In the genomic region with DNA sequence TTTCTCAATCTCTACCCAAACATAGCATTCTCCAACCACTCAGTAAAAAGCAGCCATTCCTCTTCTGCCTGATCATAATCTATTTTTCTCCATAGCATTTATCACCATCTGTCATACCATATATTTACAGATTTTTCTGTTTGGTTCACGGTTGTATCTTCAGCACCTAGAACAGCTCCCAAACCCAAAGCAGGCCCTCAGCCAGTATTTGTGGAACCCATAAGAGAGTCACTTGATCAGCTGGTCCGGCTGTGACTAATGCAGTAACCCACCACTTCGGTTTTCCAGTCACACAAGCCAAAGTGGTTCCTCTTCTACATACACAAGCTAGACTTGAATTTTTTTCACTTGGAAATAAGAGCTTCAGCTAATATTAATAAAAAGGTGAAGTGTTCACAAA, we compare ENCODE assay signal across 1 cellular context.
TF ChIP-seq lines count a peak whose summit lies in the region.

No MANE protein-coding gene starts in this region.

TF ChIP-seq in HEK293, 187 proteins besides CTCF, POLR2A, EP300 and RAD21 (continued from another document):
- TF ChIP-seq, protein P1, sequence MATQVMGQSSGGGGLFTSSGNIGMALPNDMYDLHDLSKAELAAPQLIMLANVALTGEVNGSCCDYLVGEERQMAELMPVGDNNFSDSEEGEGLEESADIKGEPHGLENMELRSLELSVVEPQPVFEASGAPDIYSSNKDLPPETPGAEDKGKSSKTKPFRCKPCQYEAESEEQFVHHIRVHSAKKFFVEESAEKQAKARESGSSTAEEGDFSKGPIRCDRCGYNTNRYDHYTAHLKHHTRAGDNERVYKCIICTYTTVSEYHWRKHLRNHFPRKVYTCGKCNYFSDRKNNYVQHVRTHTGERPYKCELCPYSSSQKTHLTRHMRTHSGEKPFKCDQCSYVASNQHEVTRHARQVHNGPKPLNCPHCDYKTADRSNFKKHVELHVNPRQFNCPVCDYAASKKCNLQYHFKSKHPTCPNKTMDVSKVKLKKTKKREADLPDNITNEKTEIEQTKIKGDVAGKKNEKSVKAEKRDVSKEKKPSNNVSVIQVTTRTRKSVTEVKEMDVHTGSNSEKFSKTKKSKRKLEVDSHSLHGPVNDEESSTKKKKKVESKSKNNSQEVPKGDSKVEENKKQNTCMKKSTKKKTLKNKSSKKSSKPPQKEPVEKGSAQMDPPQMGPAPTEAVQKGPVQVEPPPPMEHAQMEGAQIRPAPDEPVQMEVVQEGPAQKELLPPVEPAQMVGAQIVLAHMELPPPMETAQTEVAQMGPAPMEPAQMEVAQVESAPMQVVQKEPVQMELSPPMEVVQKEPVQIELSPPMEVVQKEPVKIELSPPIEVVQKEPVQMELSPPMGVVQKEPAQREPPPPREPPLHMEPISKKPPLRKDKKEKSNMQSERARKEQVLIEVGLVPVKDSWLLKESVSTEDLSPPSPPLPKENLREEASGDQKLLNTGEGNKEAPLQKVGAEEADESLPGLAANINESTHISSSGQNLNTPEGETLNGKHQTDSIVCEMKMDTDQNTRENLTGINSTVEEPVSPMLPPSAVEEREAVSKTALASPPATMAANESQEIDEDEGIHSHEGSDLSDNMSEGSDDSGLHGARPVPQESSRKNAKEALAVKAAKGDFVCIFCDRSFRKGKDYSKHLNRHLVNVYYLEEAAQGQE (tag by site-specific recombination; IDR thresholded peaks at IDR 0.05) = peak; percentile 69
- no peak for TF ChIP-seq ZNF112 (tag by site-specific recombination; IDR thresholded peaks at IDR 0.05)
- TF ChIP-seq ZNF114 (tag by site-specific recombination; IDR thresholded peaks at IDR 0.05) = no peak
- TF ChIP-seq ZBTB20 (tag by site-specific recombination; IDR thresholded peaks at IDR 0.05) = no peak
